Comparison of ENCODE assay signal across 13 cellular contexts in the genomic region with DNA sequence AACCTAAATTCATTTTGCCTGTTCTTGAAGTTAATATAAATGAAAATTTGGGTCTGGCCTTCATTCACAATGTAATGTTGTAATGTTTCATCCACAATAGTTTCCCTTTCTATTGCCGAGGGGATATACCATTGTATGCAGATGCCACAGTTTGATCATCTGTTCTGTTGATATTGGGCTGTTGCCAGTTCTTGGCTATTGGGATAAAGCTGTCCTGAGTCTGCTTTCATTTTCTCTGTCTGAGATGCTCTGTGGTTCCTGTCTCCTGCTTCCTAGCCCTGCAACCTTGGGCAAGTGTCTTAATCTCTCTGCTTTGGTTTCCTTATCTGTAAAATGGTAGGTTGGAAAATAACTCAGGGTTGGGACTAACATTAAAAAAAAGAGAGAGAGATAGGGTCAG. TPM values are rescaled to one million over a fixed set of nuclear protein-coding genes. Genes with fewer than 3 reads are reported as not detected.
DNase-seq lines count a peak whose midpoint lies in the region; ATAC-seq and TF ChIP-seq lines count a peak whose summit lies in the region.
"Had no signal": no experiment of that assay in that cellular context is flagged by ENCODE, and none has a peak within 500 bp of the region (broad histone marks: within the 10 kb centered on the region; RNA-seq: fewer than 3 reads in every experiment).

No MANE protein-coding gene starts in this region.

- WGBS in stomach, 5 donors: 26 to 42% (median 33%) methylated on average over 1 of the region's 1 CpG

- no peak for TF ChIP-seq EP300 in stomach (IDR thresholded peaks at IDR 0.05)

- H3K4me1 Mint-ChIP-seq in natural killer cell treated with Interleukin-12 subunit alpha and Interleukin-12 subunit beta and Interleukin-15 and Interleukin-18, amount 100 ng/mL, for 72 hours (ENCODE audit: low read depth in 2 of 2): peaks cover 70 to 75% of the 10 kb centered on the region in 2 donors

- H3K27me3 ChIP-seq in stomach (no peaks in the 10 kb centered on the region), Peyer's patch (no peaks in the 10 kb centered on the region)
- H3K27me3 ChIP-seq: vagina had no signal

- H3K9me3 ChIP-seq in stomach: no peaks in the 10 kb centered on the region
- no peaks in the 10 kb centered on the region for H3K9me3 ChIP-seq in Peyer's patch
- H3K9me3 ChIP-seq: SK-N-SH, vagina had no signal

- intact Hi-C loops in stomach (cut with DNase I; ENCODE audit: low total_unique reads): no loop called here

- H3K27ac Mint-ChIP-seq in natural killer cell treated with Interleukin-12 subunit alpha and Interleukin-12 subunit beta and Interleukin-15 and Interleukin-18, amount 100 ng/mL, for 72 hours: peak overlapping the region; percentile 64 to 79

- no peaks in the 10 kb centered on the region for H3K27me3 Mint-ChIP-seq in natural killer cell treated with Interleukin-12 subunit alpha and Interleukin-12 subunit beta and Interleukin-15 and Interleukin-18, amount 100 ng/mL, for 72 hours

- no peak overlapping the region for H3K4me3 ChIP-seq in stomach
- H3K4me3 ChIP-seq in Peyer's patch: no peak overlapping the region
- H3K4me3 ChIP-seq: vagina had no signal

- H3K27ac ChIP-seq in stomach (no peak overlapping the region), Peyer's patch (no peak overlapping the region)
- H3K27ac ChIP-seq: vagina had no signal

- no peaks in the 10 kb centered on the region for H3K9me3 Mint-ChIP-seq in natural killer cell treated with Interleukin-12 subunit alpha and Interleukin-12 subunit beta and Interleukin-15 and Interleukin-18, amount 100 ng/mL, for 72 hours

- TF ChIP-seq POLR2A in stomach (IDR thresholded peaks at IDR 0.05): no peak
- TF ChIP-seq POLR2A in Peyer's patch (IDR thresholded peaks at IDR 0.05): no peak

- peak overlapping the region; percentile 14 for H3K4me3 Mint-ChIP-seq in natural killer cell treated with Interleukin-12 subunit alpha and Interleukin-12 subunit beta and Interleukin-15 and Interleukin-18, amount 100 ng/mL, for 72 hours
- H3K4me3 Mint-ChIP-seq: brain had no signal

- no peak for ATAC-seq in natural killer cell treated with Interleukin-12 subunit alpha and Interleukin-12 subunit beta and Interleukin-15 and Interleukin-18, amount 100 ng/mL, for 72 hours
- ATAC-seq in GM19328 (IDR thresholded peaks at IDR 0.05; ENCODE audit: unreplicated experiment): no peak

- H3K36me3 ChIP-seq in stomach (peaks cover 2 to 32% (median 27%) of the 10 kb centered on the region in 4 donors), Peyer's patch (peaks cover 0 to 20% (median 0%) of the 10 kb centered on the region in 3 donors)

- DNase-seq in NCI-H345 (lab: John Stamatoyannopoulos, UW) (peak; percentile 37), NCI-H345 treated with DMSO at 0.1 percent for 48 hours (lab: John Stamatoyannopoulos, UW; ENCODE audit: unreplicated experiment) (no peak), NCI-H748 treated with DMSO at 0.1 percent for 48 hours (lab: John Stamatoyannopoulos, UW) (peak; percentile 0), dermis blood vessel endothelial cell (peak; percentile 87), stomach (no peak), Peyer's patch (no peak)
- peak; percentile 18 for DNase-seq in natural killer cell treated with Interleukin-12 subunit alpha and Interleukin-12 subunit beta and Interleukin-15 and Interleukin-18, amount 100 ng/mL, for 72 hours (ENCODE audit: low spot score)
- DNase-seq: activated CD4-positive, alpha-beta T cell treated with anti-CD3 and anti-CD28 coated beads, Interleukin-2, amount 50 U/mL, for 4 hours; NCI-H446; SK-N-SH had no signal

- H3K36me3 Mint-ChIP-seq in natural killer cell treated with Interleukin-12 subunit alpha and Interleukin-12 subunit beta and Interleukin-15 and Interleukin-18, amount 100 ng/mL, for 72 hours: peaks cover 24% of the 10 kb centered on the region

- TF ChIP-seq CTCF in stomach (IDR thresholded peaks at IDR 0.05) (no peak), Peyer's patch (IDR thresholded peaks at IDR 0.05) (no peak)

- peaks cover 19 to 64% (median 44%) of the 10 kb centered on the region in 4 donors for H3K4me1 ChIP-seq in stomach
- H3K4me1 ChIP-seq in Peyer's patch: peaks cover 0 to 30% (median 4%) of the 10 kb centered on the region in 4 donors

RNA-seq across cellular contexts. Expression of a gene that starts 25.2 kb away (rescaled TPM):
- total RNA-seq in dermis blood vessel endothelial cell (30.8 and 31.8 TPM in 2 replicates), stomach (10 to 100 TPM; 10.7 to 62.5 (median 30.3) TPM), Peyer's patch (10 to 100 TPM in 3 of 4 donors, 1 to 10 TPM in 1; 5.8 to 25.6 (median 18.7) TPM)
- 10 to 100 TPM; 29.8 to 31.0 TPM for total RNA-seq in natural killer cell treated with Interleukin-12 subunit alpha and Interleukin-12 subunit beta and Interleukin-15 and Interleukin-18, amount 100 ng/mL, for 72 hours
- 1 to 10 TPM; 6.6 to 7.3 (median 7.3) TPM for polyA plus RNA-seq in stomach

Comparison
In these comparisons a context has a peak if more than half of its experiments do, and no peak if none do; other contexts are left out.
1. DNase-seq: peak in NCI-H345 (single experiment), NCI-H748 treated with DMSO at 0.1 percent for 48 hours (single experiment), dermis blood vessel endothelial cell (single experiment) and natural killer cell treated with Interleukin-12 subunit alpha and Interleukin-12 subunit beta and Interleukin-15 and Interleukin-18, amount 100 ng/mL, for 72 hours (single experiment); none in NCI-H345 treated with DMSO at 0.1 percent for 48 hours (single experiment), stomach (single experiment) and Peyer's patch (0 of 3).